ENCODE assay signal across 29 cellular contexts in the genomic region with DNA sequence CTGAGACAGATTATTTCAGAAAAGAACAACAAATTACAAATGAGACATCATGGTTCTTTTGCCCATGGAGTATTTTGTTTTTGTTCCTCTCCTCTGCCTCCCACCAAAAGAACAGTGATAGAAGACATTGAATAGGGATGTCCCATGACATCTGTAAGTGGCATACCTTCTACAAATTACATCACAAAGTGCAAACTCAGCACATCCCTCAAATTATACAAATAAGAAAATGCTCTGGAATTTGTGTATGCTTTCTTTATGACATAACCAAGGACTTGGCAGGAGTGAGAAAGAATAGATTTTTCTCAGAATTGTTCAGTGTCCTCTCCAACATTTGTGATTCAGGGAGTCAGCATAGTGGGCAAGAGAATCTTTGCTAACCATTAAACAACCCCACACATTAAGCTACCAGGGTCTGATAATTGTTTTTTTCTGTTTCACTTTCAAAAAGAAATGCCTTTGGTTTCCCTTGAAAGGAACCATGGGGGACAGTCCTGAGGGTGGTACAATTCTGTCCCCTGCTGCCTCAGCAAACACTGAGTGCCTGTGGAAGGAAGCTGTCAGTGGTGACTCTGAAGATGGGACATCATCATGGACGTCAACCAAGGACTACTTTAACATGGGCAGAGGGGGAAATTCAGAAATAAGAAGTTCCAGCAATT.
"Had no signal": no experiment of that assay in that cellular context is flagged by ENCODE, and none has a peak within 500 bp of the region (broad histone marks: within the 10 kb centered on the region; RNA-seq: fewer than 3 reads in every experiment).

No MANE protein-coding gene starts in this region.

- ATAC-seq: esophagus mucosa; gastrocnemius medialis; left ventricle myocardium superior; lower lobe of right lung; natural killer cell treated with Interleukin-12 subunit alpha and Interleukin-12 subunit beta and Interleukin-15 and Interleukin-18, amount 100 ng/mL, for 72 hours; sciatic nerve; stimulated activated naive CD8-positive, alpha-beta T cell treated with anti-CD3 and anti-CD28 coated beads, Interleukin-15, amount 100 ng/mL, for 72 hours; upper lobe of right lung had no signal

- H2AFZ ChIP-seq: parathyroid adenoma had no signal

- H3K27ac Mint-ChIP-seq: dendritic cell treated with granulocyte-macrophage colony-stimulating factor and Interleukin-4, amounts not matched to agents 40 ng/mL and 50 ng/mL, for 4 days; endodermal cell; naive B cell; natural killer cell treated with Interleukin-12 subunit alpha and Interleukin-12 subunit beta and Interleukin-15 and Interleukin-18, amount 100 ng/mL, for 72 hours; progenitor cell of endocrine pancreas; stimulated activated naive CD8-positive, alpha-beta T cell treated with anti-CD3 and anti-CD28 coated beads, Interleukin-15, amount 100 ng/mL, for 72 hours had no signal

- H3K4me1 ChIP-seq: colonic mucosa, gastrocnemius medialis, lower lobe of right lung, parathyroid adenoma, suprapubic skin, transverse colon, upper lobe of right lung, uterus had no signal

- H3K36me3 ChIP-seq: colonic mucosa, gastrocnemius medialis, lower lobe of right lung, suprapubic skin, transverse colon, upper lobe of right lung, uterus had no signal

- H3K4me3 Mint-ChIP-seq: dendritic cell treated with granulocyte-macrophage colony-stimulating factor and Interleukin-4, amounts not matched to agents 40 ng/mL and 50 ng/mL, for 4 days; endodermal cell; naive B cell; natural killer cell treated with Interleukin-12 subunit alpha and Interleukin-12 subunit beta and Interleukin-15 and Interleukin-18, amount 100 ng/mL, for 72 hours; neural crest cell; stimulated activated naive CD8-positive, alpha-beta T cell treated with anti-CD3 and anti-CD28 coated beads, Interleukin-15, amount 100 ng/mL, for 72 hours had no signal

- H3K4me2 ChIP-seq: smooth muscle cell had no signal

- H3K79me2 ChIP-seq: parathyroid adenoma had no signal

- H3K9me3 ChIP-seq: colonic mucosa, gastrocnemius medialis, lower lobe of right lung, suprapubic skin, transverse colon, upper lobe of right lung, uterus had no signal

- H3K36me3 Mint-ChIP-seq: naive B cell had no signal

- H3K4me3 ChIP-seq: colonic mucosa, gastrocnemius medialis, lower lobe of right lung, smooth muscle cell, suprapubic skin, transverse colon, upper lobe of right lung, uterus had no signal

- DNase-seq: colonic mucosa; effector CD8-positive, alpha-beta T cell; endodermal cell; foreskin fibroblast; gastrocnemius medialis; head of caudate nucleus; left ventricle myocardium superior; lower lobe of right lung; naive B cell; stimulated activated CD4-positive, alpha-beta T cell treated with anti-CD3 and anti-CD28 coated beads, Interleukin-12 subunit alpha, Interleukin-12 subunit beta, amount 100 ng/mL, for 4 hours; stimulated activated CD4-positive, alpha-beta T cell treated with anti-CD3 and anti-CD28 coated beads, Interleukin-1b, Interleukin-23, amount 100 ng/mL, for 48 hours; stimulated activated CD4-positive, alpha-beta T cell treated with anti-CD3 and anti-CD28 coated beads, Interleukin-4, amount 100 ng/mL, for 1 hour; stimulated activated CD8-positive, alpha-beta memory T cell treated with anti-CD3 and anti-CD28 coated beads, Interleukin-4, amount 100 ng/mL, for 48 hours; stimulated activated naive CD4-positive, alpha-beta T cell; stimulated activated naive CD8-positive, alpha-beta T cell treated with anti-CD3 and anti-CD28 coated beads, Interleukin-15, amount 100 ng/mL, for 72 hours; transverse colon; upper lobe of right lung; uterus had no signal

- H3K9ac ChIP-seq: parathyroid adenoma had no signal

- H3K4me1 Mint-ChIP-seq: endodermal cell; naive B cell; stimulated activated naive CD8-positive, alpha-beta T cell treated with anti-CD3 and anti-CD28 coated beads, Interleukin-15, amount 100 ng/mL, for 72 hours had no signal

- H3K27me3 ChIP-seq: colonic mucosa, gastrocnemius medialis, suprapubic skin, transverse colon, upper lobe of right lung, uterus had no signal

- H3K27ac ChIP-seq: colonic mucosa, epithelial cell of prostate, gastrocnemius medialis, lower lobe of right lung, parathyroid adenoma, suprapubic skin, transverse colon, upper lobe of right lung, uterus had no signal

- FAIRE-seq: keratinocyte had no signal

- H3K9me3 Mint-ChIP-seq: endodermal cell, neural crest cell had no signal

- H3K27me3 Mint-ChIP-seq: dendritic cell treated with granulocyte-macrophage colony-stimulating factor and Interleukin-4, amounts not matched to agents 40 ng/mL and 50 ng/mL, for 4 days; naive B cell; natural killer cell treated with Interleukin-12 subunit alpha and Interleukin-12 subunit beta and Interleukin-15 and Interleukin-18, amount 100 ng/mL, for 72 hours; progenitor cell of endocrine pancreas; stimulated activated naive CD8-positive, alpha-beta T cell treated with anti-CD3 and anti-CD28 coated beads, Interleukin-15, amount 100 ng/mL, for 72 hours had no signal
